Comparison of ENCODE assay signal across 1 cellular context in the genomic region with DNA sequence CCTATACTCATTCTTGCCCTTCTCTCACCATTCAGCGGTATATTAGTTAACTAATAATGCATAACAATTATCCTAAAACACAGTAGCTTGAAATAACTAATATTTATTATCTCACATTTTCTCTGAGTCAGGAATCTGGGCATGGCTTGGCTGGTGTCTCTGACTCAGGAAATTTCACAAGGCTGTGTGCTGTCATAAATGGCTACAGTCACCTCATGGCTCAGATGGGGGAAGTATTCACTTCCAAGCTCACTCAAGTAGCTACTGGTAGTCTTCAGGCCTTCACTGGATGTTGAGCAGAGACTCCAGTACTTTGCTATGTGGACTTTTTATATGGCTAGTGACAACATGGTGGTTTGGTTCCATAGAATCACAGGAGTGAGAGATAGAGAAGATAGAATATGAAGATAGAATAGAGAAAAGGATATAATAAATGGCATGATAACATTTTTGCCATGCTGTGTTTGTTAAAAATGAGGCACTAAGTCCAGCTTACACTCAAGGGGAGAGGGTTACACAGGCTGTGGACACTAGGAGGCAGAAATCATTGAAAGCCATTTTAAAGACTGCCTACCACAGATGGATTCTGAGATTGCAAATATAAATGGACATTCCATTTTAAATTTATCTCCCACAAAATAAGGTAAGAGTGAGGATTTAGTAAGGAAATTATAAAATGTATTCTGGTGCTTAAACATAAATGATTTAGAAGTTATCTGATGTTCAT.
TF ChIP-seq lines count a peak whose summit lies in the region.

No MANE protein-coding gene starts in this region.

TF ChIP-seq in neural cell, 6 proteins besides CTCF, POLR2A, EP300 and RAD21:
- TF ChIP-seq, protein P1, sequence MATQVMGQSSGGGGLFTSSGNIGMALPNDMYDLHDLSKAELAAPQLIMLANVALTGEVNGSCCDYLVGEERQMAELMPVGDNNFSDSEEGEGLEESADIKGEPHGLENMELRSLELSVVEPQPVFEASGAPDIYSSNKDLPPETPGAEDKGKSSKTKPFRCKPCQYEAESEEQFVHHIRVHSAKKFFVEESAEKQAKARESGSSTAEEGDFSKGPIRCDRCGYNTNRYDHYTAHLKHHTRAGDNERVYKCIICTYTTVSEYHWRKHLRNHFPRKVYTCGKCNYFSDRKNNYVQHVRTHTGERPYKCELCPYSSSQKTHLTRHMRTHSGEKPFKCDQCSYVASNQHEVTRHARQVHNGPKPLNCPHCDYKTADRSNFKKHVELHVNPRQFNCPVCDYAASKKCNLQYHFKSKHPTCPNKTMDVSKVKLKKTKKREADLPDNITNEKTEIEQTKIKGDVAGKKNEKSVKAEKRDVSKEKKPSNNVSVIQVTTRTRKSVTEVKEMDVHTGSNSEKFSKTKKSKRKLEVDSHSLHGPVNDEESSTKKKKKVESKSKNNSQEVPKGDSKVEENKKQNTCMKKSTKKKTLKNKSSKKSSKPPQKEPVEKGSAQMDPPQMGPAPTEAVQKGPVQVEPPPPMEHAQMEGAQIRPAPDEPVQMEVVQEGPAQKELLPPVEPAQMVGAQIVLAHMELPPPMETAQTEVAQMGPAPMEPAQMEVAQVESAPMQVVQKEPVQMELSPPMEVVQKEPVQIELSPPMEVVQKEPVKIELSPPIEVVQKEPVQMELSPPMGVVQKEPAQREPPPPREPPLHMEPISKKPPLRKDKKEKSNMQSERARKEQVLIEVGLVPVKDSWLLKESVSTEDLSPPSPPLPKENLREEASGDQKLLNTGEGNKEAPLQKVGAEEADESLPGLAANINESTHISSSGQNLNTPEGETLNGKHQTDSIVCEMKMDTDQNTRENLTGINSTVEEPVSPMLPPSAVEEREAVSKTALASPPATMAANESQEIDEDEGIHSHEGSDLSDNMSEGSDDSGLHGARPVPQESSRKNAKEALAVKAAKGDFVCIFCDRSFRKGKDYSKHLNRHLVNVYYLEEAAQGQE (IDR thresholded peaks at IDR 0.05; ENCODE audit: borderline replicate concordance): no peak
- no peak for TF ChIP-seq POLR2AphosphoS5 (IDR thresholded peaks at IDR 0.05)
- TF ChIP-seq MXI1 (conservative IDR thresholded peaks at IDR 0.05; ENCODE audit: poor library complexity, severe bottlenecking): no peak
- no peak for TF ChIP-seq SMC3 (conservative IDR thresholded peaks at IDR 0.05; ENCODE audit: poor library complexity)
- TF ChIP-seq TAF1 (IDR thresholded peaks at IDR 0.05; ENCODE audit: low read depth): no peak
- no peak for TF ChIP-seq EZH2 (IDR thresholded peaks at IDR 0.05; ENCODE audit: borderline replicate concordance, insufficient read depth, low read length, poor library complexity, severe bottlenecking)
